Comparison of ENCODE assay signal across 9 cellular contexts in the genomic region with DNA sequence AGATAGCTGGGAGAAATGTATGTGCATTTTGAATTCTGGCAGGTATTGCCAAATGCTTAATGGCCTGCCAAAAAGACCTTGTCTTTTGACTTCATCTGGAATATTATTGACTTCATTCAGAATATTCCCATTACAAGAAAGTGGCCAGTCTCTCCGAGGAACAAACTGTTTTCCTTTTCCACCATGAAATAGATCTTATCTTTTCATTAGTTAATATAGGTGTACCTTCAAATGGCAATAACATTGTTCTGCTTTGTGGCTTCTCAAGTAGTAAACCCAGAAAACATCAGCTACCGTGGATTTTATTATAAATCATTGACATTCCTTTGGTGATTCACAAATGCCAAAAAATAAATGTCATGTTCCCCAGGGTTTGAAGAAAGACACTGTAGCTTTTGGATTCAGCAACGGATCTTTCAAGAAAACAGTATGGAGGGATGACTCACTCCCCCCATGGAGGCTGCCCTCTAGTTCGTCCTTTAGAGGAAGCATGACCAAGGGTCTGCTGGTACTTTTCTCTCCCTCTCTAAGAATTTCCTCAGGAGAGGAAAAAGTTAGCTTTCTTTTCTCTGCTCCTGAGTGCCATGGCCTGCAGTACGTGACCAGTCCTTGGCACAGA. TPM values are rescaled to one million over a fixed set of nuclear protein-coding genes. Genes with fewer than 3 reads are reported as not detected.
DNase-seq lines count a peak whose midpoint lies in the region; ATAC-seq, FAIRE-seq and TF ChIP-seq lines count a peak whose summit lies in the region.
"Had no signal": no experiment of that assay in that cellular context is flagged by ENCODE, and none has a peak within 500 bp of the region (broad histone marks: within the 10 kb centered on the region; RNA-seq: fewer than 3 reads in every experiment).

No MANE protein-coding gene starts in this region.

- no peaks in the 10 kb centered on the region for H3K36me3 ChIP-seq in CD4-positive, CD25-positive, alpha-beta regulatory T cell (ENCODE audit: control insufficient read depth, insufficient read depth, low read length)
- H3K36me3 ChIP-seq in pancreas: no peaks in the 10 kb centered on the region

- DNase-seq in CD4-positive, CD25-positive, alpha-beta regulatory T cell: no peak
- DNase-seq in choroid plexus epithelial cell (ENCODE audit: low read depth) (peak; percentile 59), germinal center (ENCODE audit: low spot score) (no peak), pancreas (no peak), NCI-H2107 (lab: John Stamatoyannopoulos, UW) (no peak)
- no peak for DNase-seq in naive thymus-derived CD8-positive, alpha-beta T cell
- DNase-seq: NCI-H1048 had no signal

- peaks cover 49% of the 10 kb centered on the region for H3K27me3 ChIP-seq in CD4-positive, CD25-positive, alpha-beta regulatory T cell (ENCODE audit: control insufficient read depth, insufficient read depth, low read length)
- H3K27me3 ChIP-seq in pancreas: peaks cover 0 to 21% (median 11%) of the 10 kb centered on the region in 4 donors

- peaks cover 12 to 15% (median 13%) of the 10 kb centered on the region in 4 donors for H3K4me1 Mint-ChIP-seq in CD4-positive, CD25-positive, alpha-beta regulatory T cell
- H3K4me1 Mint-ChIP-seq in IgD-negative memory B cell: peaks cover 10 to 12% (median 12%) of the 10 kb centered on the region in 3 donors
- H3K4me1 Mint-ChIP-seq in naive thymus-derived CD8-positive, alpha-beta T cell: peaks cover 12 to 16% (median 14%) of the 10 kb centered on the region in 4 donors

- WGBS in pancreas, 2 donors: 41 to 47% methylated on average over 5 of the region's 5 CpGs

- no peak for ATAC-seq in CD4-positive, CD25-positive, alpha-beta regulatory T cell (ENCODE audit: low read depth in 2 of 2)
- ATAC-seq in naive thymus-derived CD8-positive, alpha-beta T cell: no peak
- no peak for ATAC-seq in pancreas
- ATAC-seq in GM21786 (IDR thresholded peaks at IDR 0.05; ENCODE audit: unreplicated experiment): no peak

- peaks cover 0 to 6% of the 10 kb centered on the region in 2 experiments for H3K9me3 ChIP-seq in CD4-positive, CD25-positive, alpha-beta regulatory T cell (ENCODE audit: control insufficient read depth in 2 of 2, low read length in 2 of 2)
- H3K9me3 ChIP-seq in pancreas: no peaks in the 10 kb centered on the region

- POLR2A ChIA-PET in naive thymus-derived CD8-positive, alpha-beta T cell (lab: Charles Lee): no interaction called here

- intact Hi-C loops in pancreas (cut with DNase I): no loop called here

- no peaks in the 10 kb centered on the region for H3K36me3 Mint-ChIP-seq in CD4-positive, CD25-positive, alpha-beta regulatory T cell
- H3K36me3 Mint-ChIP-seq in IgD-negative memory B cell: no peaks in the 10 kb centered on the region
- no peaks in the 10 kb centered on the region for H3K36me3 Mint-ChIP-seq in naive thymus-derived CD8-positive, alpha-beta T cell

- peaks cover 0 to 9% (median 0%) of the 10 kb centered on the region in 7 donors for H3K9me3 Mint-ChIP-seq in CD4-positive, CD25-positive, alpha-beta regulatory T cell
- H3K9me3 Mint-ChIP-seq in IgD-negative memory B cell: peaks cover 0 to 6% (median 4%) of the 10 kb centered on the region in 3 donors
- peaks cover 0 to 9% (median 0%) of the 10 kb centered on the region in 9 donors for H3K9me3 Mint-ChIP-seq in naive thymus-derived CD8-positive, alpha-beta T cell

- H3K4me3 ChIP-seq in CD4-positive, CD25-positive, alpha-beta regulatory T cell (ENCODE audit: low read depth, low read length): no peak overlapping the region
- H3K4me3 ChIP-seq in choroid plexus epithelial cell (ENCODE audit: low read depth, low read length): no peak overlapping the region
- H3K4me3 ChIP-seq in pancreas: no peak overlapping the region

- TF ChIP-seq CTCF in choroid plexus epithelial cell (conservative IDR thresholded peaks at IDR 0.05; ENCODE audit: low read depth, low read length) (no peak), pancreas (IDR thresholded peaks at IDR 0.05) (no peak)

- no peak overlapping the region for H3K27ac Mint-ChIP-seq in CD4-positive, CD25-positive, alpha-beta regulatory T cell
- peak overlapping the region in 1 of 3 donors; percentile 19 for H3K27ac Mint-ChIP-seq in IgD-negative memory B cell
- H3K27ac Mint-ChIP-seq in naive thymus-derived CD8-positive, alpha-beta T cell: no peak overlapping the region

- H3K4me1 ChIP-seq in CD4-positive, CD25-positive, alpha-beta regulatory T cell (ENCODE audit: control insufficient read depth, insufficient read depth, low read length, poor library complexity, severe bottlenecking): peaks cover 16% of the 10 kb centered on the region
- H3K4me1 ChIP-seq in pancreas: peaks cover 0 to 5% (median 0%) of the 10 kb centered on the region in 3 donors

- peak overlapping the region in 3 of 4 donors; percentile 62 to 89 (median 68) for H3K4me3 Mint-ChIP-seq in CD4-positive, CD25-positive, alpha-beta regulatory T cell
- H3K4me3 Mint-ChIP-seq in IgD-negative memory B cell: peak overlapping the region in 3 of 4 donors; percentile 51 to 92 (median 91)
- H3K4me3 Mint-ChIP-seq in naive thymus-derived CD8-positive, alpha-beta T cell: peak overlapping the region; percentile 15 to 89 (median 80)

- H3K27ac ChIP-seq in CD4-positive, CD25-positive, alpha-beta regulatory T cell (ENCODE audit: insufficient read depth, low read length, poor library complexity, severe bottlenecking): no peak overlapping the region
- no peak overlapping the region for H3K27ac ChIP-seq in pancreas

- FAIRE-seq in pancreas (lab: Jason Lieb, UNC): no peak

- peaks cover 72% of the 10 kb centered on the region for H3K27me3 Mint-ChIP-seq in CD4-positive, CD25-positive, alpha-beta regulatory T cell
- peaks cover 46% of the 10 kb centered on the region for H3K27me3 Mint-ChIP-seq in IgD-negative memory B cell
- peaks cover 38 to 56% (median 52%) of the 10 kb centered on the region in 5 donors for H3K27me3 Mint-ChIP-seq in naive thymus-derived CD8-positive, alpha-beta T cell

RNA-seq across cellular contexts. Expression of a gene that starts 1.1 kb away (rescaled TPM):
- total RNA-seq in CD4-positive, CD25-positive, alpha-beta regulatory T cell: not detected
- not detected for polyA plus RNA-seq in CD4-positive, CD25-positive, alpha-beta regulatory T cell
- polyA plus RNA-seq in IgD-negative memory B cell (not detected), pancreas (1 to 10 TPM in 1 of 2 donors, under 1 TPM in 1; 0.34 to 1.2 TPM)
- not detected for total RNA-seq in naive thymus-derived CD8-positive, alpha-beta T cell
- polyA plus RNA-seq in naive thymus-derived CD8-positive, alpha-beta T cell: not detected
- total RNA-seq in pancreas: 1 to 10 TPM in 1 of 6 donors, under 1 TPM in 5; 0.38 to 2.2 (median 0.77) TPM
